In the genomic region with DNA sequence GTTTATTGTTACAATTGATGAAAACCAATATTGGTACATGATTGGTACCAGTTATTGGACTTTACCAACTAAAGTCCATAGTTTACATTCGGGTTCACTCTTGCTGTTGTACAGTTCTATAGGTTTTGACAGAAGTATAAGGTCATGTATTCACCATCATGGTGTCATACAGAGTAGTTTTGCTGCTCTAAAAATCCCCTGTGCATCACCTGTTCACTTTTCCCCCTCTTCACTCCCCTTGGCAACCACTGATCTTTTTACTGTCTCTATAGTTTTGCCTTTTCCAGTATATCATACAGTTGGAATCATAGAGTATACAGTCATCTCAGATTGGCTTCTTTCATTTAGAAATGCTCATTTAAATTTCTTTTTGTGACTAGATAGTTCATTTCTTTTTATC, we compare ENCODE assay signal across 28 cellular contexts.
"Had no signal": no experiment of that assay in that cellular context is flagged by ENCODE, and none has a peak within 500 bp of the region (broad histone marks: within the 10 kb centered on the region; RNA-seq: fewer than 3 reads in every experiment).

No MANE protein-coding gene starts in this region.

- H3K4me1 Mint-ChIP-seq: neural crest cell had no signal

- H3K27me3 ChIP-seq: esophagus squamous epithelium, right atrium auricular region, testis, tibial artery had no signal

- H3K4me1 ChIP-seq: parathyroid adenoma, testis had no signal

- H3K36me3 Mint-ChIP-seq: natural killer cell treated with Interleukin-12 subunit alpha and Interleukin-12 subunit beta and Interleukin-15 and Interleukin-18, amount 100 ng/mL, for 72 hours; type B pancreatic cell had no signal

- H3K9me3 ChIP-seq: esophagus squamous epithelium, lower lobe of right lung, right atrium auricular region, testis, tibial artery had no signal

- H3K36me3 ChIP-seq: esophagus squamous epithelium, left ventricle myocardium inferior, lower lobe of right lung, right atrium auricular region, tibial artery had no signal

- H3K27ac ChIP-seq: esophagus squamous epithelium, left ventricle myocardium inferior, lower lobe of right lung, parathyroid adenoma, right atrium auricular region, testis, tibial artery had no signal

- H3K27ac Mint-ChIP-seq: effector memory CD8-positive, alpha-beta T cell; immature natural killer cell; natural killer cell treated with Interleukin-12 subunit alpha and Interleukin-12 subunit beta and Interleukin-15 and Interleukin-18, amount 100 ng/mL, for 72 hours; progenitor cell of endocrine pancreas; type B pancreatic cell had no signal

- DNase-seq: cortex of kidney; effector memory CD8-positive, alpha-beta T cell; erythroblast; esophagus squamous epithelium; foreskin melanocyte; hypothalamus; immature natural killer cell; islet precursor cell; kidney glomerular epithelial cell; left colon; left ventricle myocardium inferior; lower lobe of right lung; stimulated activated CD4-positive, alpha-beta T cell treated with anti-CD3 and anti-CD28 coated beads, Interleukin-12 subunit alpha, Interleukin-12 subunit beta, amount 100 ng/mL, for 4 hours; stimulated activated CD4-positive, alpha-beta T cell treated with anti-CD3 and anti-CD28 coated beads, Interleukin-1b, Interleukin-23, amount 100 ng/mL, for 48 hours; stimulated activated CD4-positive, alpha-beta T cell treated with anti-CD3 and anti-CD28 coated beads, Interleukin-4, amount 100 ng/mL, for 1 hour; stimulated activated CD8-positive, alpha-beta memory T cell treated with anti-CD3 and anti-CD28 coated beads, Interleukin-4, amount 100 ng/mL, for 48 hours; stimulated activated naive CD4-positive, alpha-beta T cell; substantia nigra; testis; tibial artery had no signal

- H3K9me3 Mint-ChIP-seq: effector memory CD8-positive, alpha-beta T cell; immature natural killer cell; natural killer cell treated with Interleukin-12 subunit alpha and Interleukin-12 subunit beta and Interleukin-15 and Interleukin-18, amount 100 ng/mL, for 72 hours; type B pancreatic cell had no signal

- H3K4me3 Mint-ChIP-seq: effector memory CD8-positive, alpha-beta T cell; immature natural killer cell; natural killer cell treated with Interleukin-12 subunit alpha and Interleukin-12 subunit beta and Interleukin-15 and Interleukin-18, amount 100 ng/mL, for 72 hours; neural crest cell; type B pancreatic cell had no signal

- ATAC-seq: effector memory CD8-positive, alpha-beta T cell; left colon; lower lobe of right lung; natural killer cell treated with Interleukin-12 subunit alpha and Interleukin-12 subunit beta and Interleukin-15 and Interleukin-18, amount 100 ng/mL, for 72 hours; sciatic nerve had no signal

- H3K4me3 ChIP-seq: esophagus squamous epithelium, left ventricle myocardium inferior, lower lobe of right lung, right atrium auricular region, smooth muscle cell, testis, tibial artery had no signal

- H3K27me3 Mint-ChIP-seq: effector memory CD8-positive, alpha-beta T cell; natural killer cell treated with Interleukin-12 subunit alpha and Interleukin-12 subunit beta and Interleukin-15 and Interleukin-18, amount 100 ng/mL, for 72 hours; progenitor cell of endocrine pancreas; type B pancreatic cell had no signal
